In genomic region chr12:29103539-29103974, GRCh38 we compare ENCODE assay signal across 8 cellular contexts.
A peak's percentile ranks its signal among the peaks of the same experiment; 100 is the strongest.
DNase-seq lines count a peak whose midpoint lies in the region; ATAC-seq and TF ChIP-seq lines count a peak whose summit lies in the region.

No MANE protein-coding gene starts in this region.

- H3K4me3 Mint-ChIP-seq in effector memory CD8-positive, alpha-beta T cell, result peak overlapping the region; percentile 61 to 65

- no peaks in the 10 kb centered on the region for H3K79me2 ChIP-seq in SU-DHL-6 (ENCODE audit: insufficient read depth, low read length)

- H3K9me3 ChIP-seq in SU-DHL-6 (ENCODE audit: insufficient read depth, low read length), result no peaks in the 10 kb centered on the region

- H3K27me3 Mint-ChIP-seq in effector memory CD8-positive, alpha-beta T cell, result no peaks in the 10 kb centered on the region

- H3K36me3 Mint-ChIP-seq in effector memory CD8-positive, alpha-beta T cell (ENCODE audit: insufficient read depth), result no peaks in the 10 kb centered on the region

- H3K4me3 ChIP-seq in SU-DHL-6 (ENCODE audit: insufficient read depth, low read length, poor library complexity, severe bottlenecking), result no peak overlapping the region

- H3K9me3 Mint-ChIP-seq in effector memory CD8-positive, alpha-beta T cell, result peaks cover 0 to 9% of the 10 kb centered on the region in 2 donors

- no peaks in the 10 kb centered on the region for H3F3A ChIP-seq in SU-DHL-6 (ENCODE audit: insufficient read depth)

- no peaks in the 10 kb centered on the region for H3K9me2 ChIP-seq in SU-DHL-6 (replicated peaks; ENCODE audit: insufficient read depth, low read length)

- DNase-seq in effector memory CD8-positive, alpha-beta T cell, result peak; percentile 33 to 51 (median 34)
- DNase-seq in hippocampal formation (lab: John Stamatoyannopoulos, UW), result no peak
- DNase-seq in nucleus accumbens (lab: John Stamatoyannopoulos, UW), result no peak
- no peak for DNase-seq in NCI-H2171 (lab: John Stamatoyannopoulos, UW)
- DNase-seq in NCI-H526 treated with DMSO at 0.1 percent for 48 hours (lab: John Stamatoyannopoulos, UW), result no peak

- no peak overlapping the region for H2AFZ ChIP-seq in SU-DHL-6 (ENCODE audit: low read depth, low read length, severe bottlenecking)

- peak overlapping the region; percentile 89 to 90 for H3K27ac Mint-ChIP-seq in effector memory CD8-positive, alpha-beta T cell

- peaks cover 15 to 21% of the 10 kb centered on the region in 2 donors for H3K4me1 Mint-ChIP-seq in effector memory CD8-positive, alpha-beta T cell (ENCODE audit: low read depth in 2 of 2)

- H3K27ac ChIP-seq in SU-DHL-6 (ENCODE audit: low read depth, low read length), result no peak overlapping the region

- no peaks in the 10 kb centered on the region for H4K20me1 ChIP-seq in SU-DHL-6 (ENCODE audit: low read depth, low read length)

- no peaks in the 10 kb centered on the region for H3K36me3 ChIP-seq in SU-DHL-6 (ENCODE audit: low read length)

- TF ChIP-seq CTCF in SU-DHL-6 (IDR thresholded peaks at IDR 0.05; ENCODE audit: insufficient read depth, low read length, poor library complexity, severe bottlenecking), result no peak

- H3K9ac ChIP-seq in SU-DHL-6 (ENCODE audit: low read length), result no peak overlapping the region

- peak; percentile 96 for ATAC-seq in GM19025 (IDR thresholded peaks at IDR 0.05; ENCODE audit: low read depth, unreplicated experiment)
- peak; percentile 99 for ATAC-seq in HG02981 (IDR thresholded peaks at IDR 0.05; ENCODE audit: unreplicated experiment)
- ATAC-seq in effector memory CD8-positive, alpha-beta T cell (replicated peaks), result peak; percentile 95

- H3K4me2 ChIP-seq in SU-DHL-6 (ENCODE audit: low read depth, low read length, poor library complexity, severe bottlenecking), result peak overlapping the region; percentile 23

- no peaks in the 10 kb centered on the region; the same call in 1 of the 2 replicates for H3K27me3 ChIP-seq in SU-DHL-6 (ENCODE audit: low read length)

Comparison
In these comparisons a context has a peak if more than half of its experiments do, and no peak if none do; other contexts are left out.
1. DNase-seq: peak in effector memory CD8-positive, alpha-beta T cell (3 of 3); none in hippocampal formation (0 of 2), nucleus accumbens (0 of 56), NCI-H2171 (single experiment) and NCI-H526 treated with DMSO at 0.1 percent for 48 hours (single experiment).
2. Peak in every context shown above with its lines, with median percentiles within 50 percentile points of each other: ATAC-seq.